ENCODE assay signal across 25 cellular contexts in genomic region chr6:38845931-38846330, GRCh38.
"Had no signal": no experiment of that assay in that cellular context is flagged by ENCODE, and none has a peak within 500 bp of the region (broad histone marks: within the 10 kb centered on the region; RNA-seq: fewer than 3 reads in every experiment).

No MANE protein-coding gene starts in this region.

- H3K4me3 ChIP-seq: colonic mucosa, esophagus squamous epithelium, gastrocnemius medialis, heart right ventricle, left ventricle myocardium inferior, lower lobe of right lung, mucosa of descending colon had no signal

- H3K9me3 ChIP-seq: colonic mucosa, esophagus squamous epithelium, gastrocnemius medialis, heart right ventricle, left ventricle myocardium inferior, lower lobe of right lung, mucosa of descending colon had no signal

- DNase-seq: colonic mucosa; cortex of kidney; effector CD4-positive, alpha-beta T cell; effector memory CD4-positive, alpha-beta T cell; endodermal cell; erythroblast; esophagus squamous epithelium; foreskin fibroblast; foreskin melanocyte; gastrocnemius medialis; glutamatergic neuron; head of caudate nucleus; heart right ventricle; hippocampal formation; left cardiac atrium; left ventricle myocardium inferior; lower lobe of right lung; mesenchymal stem cell; mucosa of descending colon; naive B cell had no signal

- H3K27ac ChIP-seq: colonic mucosa, epithelial cell of prostate, esophagus squamous epithelium, gastrocnemius medialis, heart right ventricle, left ventricle myocardium inferior, lower lobe of right lung had no signal

- H3K36me3 ChIP-seq: colonic mucosa, esophagus squamous epithelium, gastrocnemius medialis, heart right ventricle, left ventricle myocardium inferior, lower lobe of right lung had no signal

- H3K4me1 ChIP-seq: colonic mucosa, esophagus squamous epithelium, gastrocnemius medialis, heart right ventricle, left ventricle myocardium inferior, lower lobe of right lung had no signal

- ATAC-seq: esophagus mucosa, gastrocnemius medialis, heart right ventricle, left cardiac atrium, lower lobe of right lung, mucosa of descending colon had no signal

- FAIRE-seq: endometrium, islet of Langerhans, keratinocyte had no signal

- H3K27me3 ChIP-seq: colonic mucosa, gastrocnemius medialis had no signal
